Comparison of ENCODE assay signal across 37 cellular contexts in genomic region chrX:15314472-15314871, GRCh38. TPM values are rescaled to one million over a fixed set of nuclear protein-coding genes. Genes with fewer than 3 reads are reported as not detected.
"Had no signal": no experiment of that assay in that cellular context is flagged by ENCODE, and none has a peak within 500 bp of the region (broad histone marks: within the 10 kb centered on the region; RNA-seq: fewer than 3 reads in every experiment).

No MANE protein-coding gene starts in this region.

- H3K4me3 ChIP-seq: MG63, Peyer's patch had no signal

- H3K4me1 ChIP-seq: Peyer's patch had no signal

- H3K27ac ChIP-seq: brain microvascular endothelial cell, Peyer's patch, WERI-Rb-1 had no signal

- H3K36me3 ChIP-seq: brain microvascular endothelial cell, MG63, Peyer's patch, WERI-Rb-1 had no signal

- H3K27me3 ChIP-seq: brain microvascular endothelial cell, MG63, Peyer's patch had no signal

- DNase-seq: activated CD4-positive, alpha-beta T cell treated with anti-CD3 and anti-CD28 coated beads for 1 hour; activated CD4-positive, alpha-beta T cell treated with anti-CD3 and anti-CD28 coated beads for 48 hours; activated CD4-positive, CD25-positive, alpha-beta regulatory T cell; activated CD8-positive, alpha-beta T cell treated with anti-CD3 and anti-CD28 coated beads for 36 hours; activated effector memory CD4-positive, alpha-beta T cell treated with anti-CD3 and anti-CD28 coated beads, Interleukin-2, amount 50 U/mL, for 16 hours; activated naive CD4-positive, alpha-beta T cell; activated naive CD4-positive, alpha-beta T cell treated with anti-CD3 and anti-CD28 coated beads, Interleukin-2, amount 50 U/mL, for 16 hours; activated naive CD8-positive, alpha-beta T cell treated with anti-CD3 and anti-CD28 coated beads for 36 hours; activated T-cell treated with anti-CD3 and anti-CD28 coated beads, Interleukin-2, amount 50 U/mL, for 1 hour; activated T-cell treated with anti-CD3 and anti-CD28 coated beads, Interleukin-2, amount 50 U/mL, for 72 hours; amniotic stem cell; aorta; brain microvascular endothelial cell; Kasumi-1; KG1; MG63; NCI-H1048; NCI-H1105 treated with DMSO at 0.1 percent for 48 hours; NCI-H1436; NCI-H1694; NCI-H1930; NCI-H2081 treated with DMSO at 0.1 percent for 48 hours; NCI-H226; NCI-H446 treated with DMSO at 0.1 percent for 48 hours; NCI-H524; NCI-H69; NCI-H82; NK-92 treated with Interleukin-12 subunit alpha and Interleukin-12 subunit beta, amount 100 ng/mL, for 24 hours; PC-3; Peyer's patch; RPMI8226; T1000; WERI-Rb-1 had no signal

- H3K9me3 ChIP-seq: MG63, Peyer's patch had no signal

- ATAC-seq: activated CD8-positive, alpha-beta T cell treated with anti-CD3 and anti-CD28 coated beads for 36 hours; activated T-cell treated with anti-CD3 and anti-CD28 coated beads, Interleukin-2, amount 50 U/mL, for 72 hours; activated T-helper 17 cell treated with anti-CD3 and anti-CD28 coated beads, Interleukin-2, amount 50 U/mL, for 72 hours; PC-3 had no signal

RNA-seq across cellular contexts. Expression of gene ASB11, which starts 1.0 kb away (rescaled TPM):
- total RNA-seq: activated CD8-positive, alpha-beta memory T cell treated with anti-CD3 and anti-CD28 coated beads for 36 hours; activated CD8-positive, alpha-beta T cell treated with anti-CD3 and anti-CD28 coated beads for 36 hours; activated naive CD8-positive, alpha-beta T cell treated with anti-CD3 and anti-CD28 coated beads for 36 hours; activated T-cell treated with anti-CD3 and anti-CD28 coated beads, Interleukin-2, amount 50 U/mL, for 72 hours; activated T-helper 17 cell treated with anti-CD3 and anti-CD28 coated beads, Interleukin-2, amount 50 U/mL, for 72 hours; aorta; PC-3; Peyer's patch; T-helper 1 cell treated with Interleukin-12 subunit alpha and Interleukin-12 subunit beta and Interleukin-4 antibody, amounts not matched to agents 30 ng/mL and 1 ng/mL, for 36 hours; T-helper 2 cell treated with Interferon-gamma antibody and Interleukin-4, amounts not matched to agents 100 ng/mL and 5 ng/mL, for 36 hours had no signal
- polyA plus RNA-seq: aorta had no signal
